Comparison of ENCODE assay signal across 8 cellular contexts in genomic region chr9:131418143-131419028, GRCh38. TPM values are rescaled to one million over a fixed set of nuclear protein-coding genes. Genes with fewer than 3 reads are reported as not detected.
DNase-seq lines count a peak whose midpoint lies in the region; ATAC-seq and TF ChIP-seq lines count a peak whose summit lies in the region.

No MANE protein-coding gene starts in this region.

- H3K36me3 ChIP-seq in CD8-positive, alpha-beta memory T cell (ENCODE audit: insufficient read depth, low read length): peaks cover 6% of the 10 kb centered on the region
- peaks cover 50% of the 10 kb centered on the region for H3K36me3 ChIP-seq in mesodermal cell (ENCODE audit: control insufficient read depth, insufficient read depth, low read length)
- H3K36me3 ChIP-seq in vagina: no peaks in the 10 kb centered on the region

- no peaks in the 10 kb centered on the region for H3K9me3 ChIP-seq in CD8-positive, alpha-beta memory T cell (ENCODE audit: low read length)
- H3K9me3 ChIP-seq in mesodermal cell (ENCODE audit: control insufficient read depth, low read length): peaks cover 3% of the 10 kb centered on the region
- H3K9me3 ChIP-seq in vagina: no peaks in the 10 kb centered on the region

- peak overlapping the region; percentile 27 for H3K4me3 ChIP-seq in CD8-positive, alpha-beta memory T cell (ENCODE audit: low read length)
- H3K4me3 ChIP-seq in mesodermal cell (ENCODE audit: extremely low read depth, insufficient read depth, low read length, poor library complexity, severe bottlenecking) (no peak overlapping the region), vagina (no peak overlapping the region)

- POLR2A ChIA-PET in CD8-positive, alpha-beta memory T cell (lab: Charles Lee): no interaction called here
- POLR2A ChIA-PET in MCF 10A (lab: Yijun Ruan, JAX): interaction anchor here (0.6 to 1.5 kb wide), 7 partner anchors 11 to 266 kb away, joined by 3 to 11 read pairs (median 4); no protein-coding TSS in a partner anchor

- ATAC-seq in GM21786 (IDR thresholded peaks at IDR 0.05; ENCODE audit: unreplicated experiment): no peak
- ATAC-seq in GM21529 (IDR thresholded peaks at IDR 0.05; ENCODE audit: unreplicated experiment): no peak

- H3K4me3 Mint-ChIP-seq in CD8-positive, alpha-beta memory T cell: peak overlapping the region in 6 of 7 donors; percentile 57 to 82 (median 76)
- H3K4me3 Mint-ChIP-seq in MCF 10A (ENCODE audit: unreplicated experiment): peak overlapping the region; percentile 6

- WGBS in mesodermal cell (ENCODE audit: insufficient coverage in 2 of 2), 2 experiments: 80 to 88% methylated on average over 5 of the region's 7 CpGs

- intact Hi-C loops in MCF 10A (cut with micrococcal nuclease): no loop called here
- intact Hi-C loops in vagina (cut with DNase I): no loop called here

- peaks cover 0 to 53% (median 9%) of the 10 kb centered on the region in 3 donors for H3K36me3 Mint-ChIP-seq in CD8-positive, alpha-beta memory T cell
- peaks cover 18% of the 10 kb centered on the region for H3K36me3 Mint-ChIP-seq in MCF 10A (ENCODE audit: insufficient read depth, unreplicated experiment)

- no peak for TF ChIP-seq POLR2A in vagina (IDR thresholded peaks at IDR 0.05)

- H3K9me3 Mint-ChIP-seq in CD8-positive, alpha-beta memory T cell: no peaks in the 10 kb centered on the region
- no peaks in the 10 kb centered on the region for H3K9me3 Mint-ChIP-seq in MCF 10A (ENCODE audit: unreplicated experiment)

- H3K27me3 Mint-ChIP-seq in CD8-positive, alpha-beta memory T cell: no peaks in the 10 kb centered on the region
- H3K27me3 Mint-ChIP-seq in MCF 10A (ENCODE audit: insufficient read depth, unreplicated experiment): no peaks in the 10 kb centered on the region

- DNase-seq in CD8-positive, alpha-beta memory T cell: peak in 1 of 5 donors; percentile 26
- peak; percentile 29 for DNase-seq in NCI-H128 (lab: John Stamatoyannopoulos, UW; ENCODE audit: unreplicated experiment)
- no peak for DNase-seq in MCF 10A (ENCODE audit: unreplicated experiment)
- DNase-seq in vagina (ENCODE audit: extremely low spot score in 2 of 2): no peak
- no peak for DNase-seq in Kasumi-1 (lab: John Stamatoyannopoulos, UW)

- peak overlapping the region; percentile 55 to 89 (median 85) for H3K27ac Mint-ChIP-seq in CD8-positive, alpha-beta memory T cell
- H3K27ac Mint-ChIP-seq in MCF 10A (ENCODE audit: low read depth, unreplicated experiment): peak overlapping the region; percentile 83

- CTCF ChIA-PET in CD8-positive, alpha-beta memory T cell (lab: Charles Lee): interaction anchor here (0.9 to 1.8 kb wide), 5 partner anchors 11 to 45 kb away, joined by 3 to 5 read pairs (median 3); no protein-coding TSS in a partner anchor
- CTCF ChIA-PET in MCF 10A (lab: Yijun Ruan, JAX): interaction anchor here (0.6 to 1.1 kb wide), 4 partner anchors 11 to 82 kb away, joined by 4 to 5 read pairs (median 4); no protein-coding TSS in a partner anchor

- BruUV-seq in MCF 10A (replicated peaks; lab: Mats Ljungman, UMichigan): no TSS peak

- H3K27ac ChIP-seq in CD8-positive, alpha-beta memory T cell (ENCODE audit: low read depth, low read length): no peak overlapping the region
- H3K27ac ChIP-seq in mesodermal cell (ENCODE audit: low read depth, low read length, severe bottlenecking) (peak overlapping the region; percentile 72), vagina (peak overlapping the region; percentile 16)

- H3K4me1 Mint-ChIP-seq in CD8-positive, alpha-beta memory T cell: peaks cover 81 to 96% (median 96%) of the 10 kb centered on the region in 3 donors
- peaks cover 73% of the 10 kb centered on the region for H3K4me1 Mint-ChIP-seq in MCF 10A (ENCODE audit: insufficient read depth, unreplicated experiment)

- H3K4me1 ChIP-seq in CD8-positive, alpha-beta memory T cell (ENCODE audit: insufficient read depth, low read length): peaks cover 88% of the 10 kb centered on the region
- H3K4me1 ChIP-seq in mesodermal cell (ENCODE audit: control insufficient read depth, insufficient read depth, low read length, poor library complexity, severe bottlenecking) (peaks cover 55% of the 10 kb centered on the region), vagina (peaks cover 85% of the 10 kb centered on the region)

- no peaks in the 10 kb centered on the region for H3K27me3 ChIP-seq in CD8-positive, alpha-beta memory T cell (ENCODE audit: insufficient read depth, low read length, poor library complexity, severe bottlenecking)
- no peaks in the 10 kb centered on the region for H3K27me3 ChIP-seq in vagina

- TF ChIP-seq CTCF in MCF 10A (IDR thresholded peaks at IDR 0.05; ENCODE audit: unreplicated experiment): no peak
- no peak for TF ChIP-seq CTCF in vagina (IDR thresholded peaks at IDR 0.05)

RNA-seq across cellular contexts. Expression of gene PRRC2B, which starts 24.5 kb away (rescaled TPM):
- 100 to 1,000 TPM; 146 TPM for total RNA-seq in CD8-positive, alpha-beta memory T cell
- polyA plus RNA-seq in CD8-positive, alpha-beta memory T cell: 42.1 TPM
- total RNA-seq in MCF 10A (2022) (173 and 186 TPM in 2 replicates), vagina (116 TPM)
- polyA plus RNA-seq in mesodermal cell (2013, experiment 1 of 2): 146 TPM
- 117 TPM for polyA plus RNA-seq in mesodermal cell (2013, experiment 2 of 2)
